12 cellular contexts compared by ENCODE assay signal in the genomic region with DNA sequence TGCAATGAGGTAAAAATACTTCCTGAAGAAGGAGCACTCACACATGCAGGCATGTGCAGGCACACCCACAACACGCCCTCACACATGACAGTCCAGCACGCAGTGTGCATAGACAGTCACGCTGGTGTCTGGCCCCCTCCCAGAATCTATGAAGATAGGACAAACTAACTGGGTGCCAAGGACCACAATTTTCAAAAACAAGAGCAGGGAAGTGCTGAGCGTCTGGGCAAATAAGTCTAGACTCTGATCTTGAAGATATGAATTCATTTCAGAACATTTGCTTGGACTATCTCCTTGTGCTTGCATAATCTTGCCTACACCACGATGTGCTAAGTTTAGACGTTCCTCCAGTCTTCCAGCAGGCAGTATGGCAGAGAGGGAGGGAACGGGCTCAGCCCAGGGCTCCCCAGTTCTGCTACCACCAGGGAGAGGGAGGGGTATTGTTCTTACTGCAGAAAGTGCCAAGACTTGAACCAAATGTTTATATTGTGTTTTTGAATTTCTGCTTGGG.
A peak's percentile ranks its signal among the peaks of the same experiment; 100 is the strongest.
DNase-seq lines count a peak whose midpoint lies in the region; ATAC-seq, FAIRE-seq and TF ChIP-seq lines count a peak whose summit lies in the region.
"Had no signal": no experiment of that assay in that cellular context is flagged by ENCODE, and none has a peak within 500 bp of the region (broad histone marks: within the 10 kb centered on the region; RNA-seq: fewer than 3 reads in every experiment).

No MANE protein-coding gene starts in this region.

- H3K4me2 ChIP-seq in HepG2 (ENCODE audit: low read depth, low read length) = no peak overlapping the region

- POLR2A ChIA-PET in HepG2 (lab: Yijun Ruan, JAX) = no interaction called here
- POLR2A ChIA-PET in CD8-positive, alpha-beta memory T cell (lab: Charles Lee) = no interaction called here

- TF ChIP-seq POLR2A in gastroesophageal sphincter (IDR thresholded peaks at IDR 0.05) (no peak), prostate gland (IDR thresholded peaks at IDR 0.05) (no peak), HepG2 (IDR thresholded peaks at IDR 0.05; ENCODE audit: insufficient read depth in 1 of 2, low read depth in 2 of 2, low read length in 2 of 2) (no peak)

- ATAC-seq in gastroesophageal sphincter (peak; percentile 90), HepG2 (no peak), HG02678 (IDR thresholded peaks at IDR 0.05; ENCODE audit: unreplicated experiment) (no peak)

- H3K27me3 Mint-ChIP-seq in CD8-positive, alpha-beta memory T cell = peaks cover 0 to 1% of the 10 kb centered on the region in 2 donors

- TF ChIP-seq CTCF in gastroesophageal sphincter (IDR thresholded peaks at IDR 0.05) = peak in 1 of 4 experiments; percentile 12
- TF ChIP-seq CTCF in prostate gland (IDR thresholded peaks at IDR 0.05) = no peak
- no peak for TF ChIP-seq CTCF in HepG2 (CRISPR knock-in tag; IDR thresholded peaks at IDR 0.05)

- no TSS peak for BruUV-seq in HepG2 (replicated peaks; lab: Mats Ljungman, UMichigan)

- CTCF ChIA-PET in HepG2 (lab: Yijun Ruan, JAX; ENCODE audit: low intra/inter-chr PET ratio, low total read pairs) = no interaction called here
- CTCF ChIA-PET in CD8-positive, alpha-beta memory T cell (lab: Charles Lee) = no interaction called here

- H2AFZ ChIP-seq in HepG2 (ENCODE audit: low read length) = no peak overlapping the region

- peak overlapping the region in 2 of 8 donors; percentile 42 to 50 for H3K27ac Mint-ChIP-seq in CD8-positive, alpha-beta memory T cell

- no peak for FAIRE-seq in HepG2 (lab: Jason Lieb, UNC)

- no peak for TF ChIP-seq RAD21 in HepG2 (CRISPR knock-in tag; IDR thresholded peaks at IDR 0.05)

- H3K4me3 Mint-ChIP-seq in CD8-positive, alpha-beta memory T cell = peak overlapping the region in 1 of 7 donors; percentile 37

- no peak for TF ChIP-seq EP300 in gastroesophageal sphincter (IDR thresholded peaks at IDR 0.05)
- TF ChIP-seq EP300 in HepG2 (IDR thresholded peaks at IDR 0.05; ENCODE audit: low read depth in 2 of 2, low read length in 2 of 2) = no peak
- no peak for TF ChIP-seq EP300 in HepG2 (CRISPR knock-in tag; IDR thresholded peaks at IDR 0.05; ENCODE audit: borderline replicate concordance)

- peak overlapping the region; percentile 54 for H3K4me3 ChIP-seq in adipocyte (ENCODE audit: low read length)
- H3K4me3 ChIP-seq in gastroesophageal sphincter = no peak overlapping the region
- H3K4me3 ChIP-seq in prostate gland = no peak overlapping the region
- no peak overlapping the region for H3K4me3 ChIP-seq in HepG2 (replicated peaks in 1 of 3; ENCODE audit: insufficient read depth in 1 of 3, low read depth in 2 of 3, low read length in 3 of 3)
- no peak overlapping the region for H3K4me3 ChIP-seq in CD8-positive, alpha-beta memory T cell (ENCODE audit: low read length)
- H3K4me3 ChIP-seq: adrenal gland had no signal

- no peaks in the 10 kb centered on the region for H3K36me3 Mint-ChIP-seq in CD8-positive, alpha-beta memory T cell

- no peaks in the 10 kb centered on the region for H4K20me1 ChIP-seq in HepG2 (ENCODE audit: insufficient read depth, low read length)

- H3K27ac ChIP-seq in gastroesophageal sphincter = peak overlapping the region; percentile 11 to 75 (median 66)
- H3K27ac ChIP-seq in prostate gland = peak overlapping the region; percentile 11 to 38
- H3K27ac ChIP-seq in HepG2 (ENCODE audit: extremely low read length, insufficient read depth, low read length) = no peak overlapping the region
- H3K27ac ChIP-seq in CD8-positive, alpha-beta memory T cell (ENCODE audit: low read depth, low read length) = no peak overlapping the region

- in situ Hi-C loops in HepG2 (cut with HindIII; ENCODE audit: extremely low pct_ligation_motif_present, low pct_unique_long_range_greater_than_20kb) = no loop called here

- H3K4me1 ChIP-seq in adipocyte (ENCODE audit: control insufficient read depth, insufficient read depth, low read length) (peaks cover 33% of the 10 kb centered on the region), gastroesophageal sphincter (peaks cover 0 to 29% (median 12%) of the 10 kb centered on the region in 3 donors), prostate gland (replicated peaks) (peaks cover 3% of the 10 kb centered on the region), HepG2 (ENCODE audit: insufficient read depth, low read length) (no peaks in the 10 kb centered on the region)
- peaks cover 22% of the 10 kb centered on the region for H3K4me1 ChIP-seq in CD8-positive, alpha-beta memory T cell (ENCODE audit: insufficient read depth, low read length)

- 38 to 56% methylated on average over 4 of the region's 7 CpGs for WGBS in gastroesophageal sphincter (ENCODE audit: low coverage in 1 of 2), 2 donors
- 14% methylated on average over 7 of the region's 7 CpGs for WGBS in prostate gland
- WGBS in HepG2 (ENCODE audit: low lambda C conversion rate) = 5% methylated on average over 5 of the region's 7 CpGs

- peak; percentile 22 for DNase-seq in AG08396 (ENCODE audit: low spot score)
- no peak for DNase-seq in adipocyte (ENCODE audit: low read depth)
- peak; percentile 97 for DNase-seq in prostate gland (ENCODE audit: low spot score)
- DNase-seq in HepG2 (ENCODE audit: low spot score) = no peak
- no peak for DNase-seq in CD8-positive, alpha-beta memory T cell
- no peak for DNase-seq in HPDE6-E6E7 (ENCODE audit: extremely low spot score)
- DNase-seq: adrenal gland, foreskin melanocyte, midbrain, SHP77 had no signal

- H3K36me3 ChIP-seq in adipocyte (ENCODE audit: control insufficient read depth, insufficient read depth, low read length, severe bottlenecking) (no peaks in the 10 kb centered on the region), gastroesophageal sphincter (no peaks in the 10 kb centered on the region), prostate gland (no peaks in the 10 kb centered on the region), HepG2 (replicated peaks in 1 of 2; ENCODE audit: control insufficient read depth in 1 of 2, insufficient read depth in 2 of 2, low read length in 2 of 2) (no peaks in the 10 kb centered on the region)
- H3K36me3 ChIP-seq in CD8-positive, alpha-beta memory T cell (ENCODE audit: insufficient read depth, low read length) = no peaks in the 10 kb centered on the region
- H3K36me3 ChIP-seq: adrenal gland had no signal

- H3K79me2 ChIP-seq in HepG2 (ENCODE audit: insufficient read depth, low read length) = no peaks in the 10 kb centered on the region

- intact Hi-C loops in prostate gland (cut with DNase I) (loop anchor here (2.0 to 10.0 kb wide), 3 partner anchors 221 to 593 kb away; partner anchors contain the start of gene KLF6), HepG2 (cut with micrococcal nuclease; ENCODE audit: unreplicated experiment) (no loop called here)

- no peaks in the 10 kb centered on the region for H3K27me3 ChIP-seq in adipocyte (replicated peaks; ENCODE audit: control insufficient read depth, insufficient read depth, low read length)
- H3K27me3 ChIP-seq in gastroesophageal sphincter = no peaks in the 10 kb centered on the region
- H3K27me3 ChIP-seq in prostate gland (replicated peaks; ENCODE audit: insufficient read depth) = no peaks in the 10 kb centered on the region
- H3K27me3 ChIP-seq in HepG2 (ENCODE audit: control insufficient read depth in 1 of 2, insufficient read depth in 2 of 2, low read length in 2 of 2) = peaks cover 2 to 23% of the 10 kb centered on the region in 2 experiments; a peak in 2 of 5 replicates
- H3K27me3 ChIP-seq in CD8-positive, alpha-beta memory T cell (ENCODE audit: insufficient read depth, low read length, poor library complexity, severe bottlenecking) = no peaks in the 10 kb centered on the region
- H3K27me3 ChIP-seq: adrenal gland had no signal

- no peaks in the 10 kb centered on the region for H3K9me3 Mint-ChIP-seq in CD8-positive, alpha-beta memory T cell

- H3K9ac ChIP-seq in adipocyte (ENCODE audit: low read length) = peak overlapping the region; percentile 47
- no peak overlapping the region for H3K9ac ChIP-seq in HepG2 (ENCODE audit: insufficient read depth, low read depth, low read length)

- H3K9me3 ChIP-seq in adipocyte (ENCODE audit: control insufficient read depth, low read length) (no peaks in the 10 kb centered on the region), gastroesophageal sphincter (no peaks in the 10 kb centered on the region), prostate gland (no peaks in the 10 kb centered on the region), HepG2 (ENCODE audit: low read length) (no peaks in the 10 kb centered on the region)
- no peaks in the 10 kb centered on the region for H3K9me3 ChIP-seq in CD8-positive, alpha-beta memory T cell (ENCODE audit: low read length)
- H3K9me3 ChIP-seq: adrenal gland had no signal

- peaks cover 19 to 39% (median 33%) of the 10 kb centered on the region in 3 donors for H3K4me1 Mint-ChIP-seq in CD8-positive, alpha-beta memory T cell

TF ChIP-seq in HepG2, 621 proteins besides CTCF, POLR2A, EP300 and RAD21:
- no peak for TF ChIP-seq STAG1 (CRISPR knock-in tag; IDR thresholded peaks at IDR 0.05)
- TF ChIP-seq, protein P1, sequence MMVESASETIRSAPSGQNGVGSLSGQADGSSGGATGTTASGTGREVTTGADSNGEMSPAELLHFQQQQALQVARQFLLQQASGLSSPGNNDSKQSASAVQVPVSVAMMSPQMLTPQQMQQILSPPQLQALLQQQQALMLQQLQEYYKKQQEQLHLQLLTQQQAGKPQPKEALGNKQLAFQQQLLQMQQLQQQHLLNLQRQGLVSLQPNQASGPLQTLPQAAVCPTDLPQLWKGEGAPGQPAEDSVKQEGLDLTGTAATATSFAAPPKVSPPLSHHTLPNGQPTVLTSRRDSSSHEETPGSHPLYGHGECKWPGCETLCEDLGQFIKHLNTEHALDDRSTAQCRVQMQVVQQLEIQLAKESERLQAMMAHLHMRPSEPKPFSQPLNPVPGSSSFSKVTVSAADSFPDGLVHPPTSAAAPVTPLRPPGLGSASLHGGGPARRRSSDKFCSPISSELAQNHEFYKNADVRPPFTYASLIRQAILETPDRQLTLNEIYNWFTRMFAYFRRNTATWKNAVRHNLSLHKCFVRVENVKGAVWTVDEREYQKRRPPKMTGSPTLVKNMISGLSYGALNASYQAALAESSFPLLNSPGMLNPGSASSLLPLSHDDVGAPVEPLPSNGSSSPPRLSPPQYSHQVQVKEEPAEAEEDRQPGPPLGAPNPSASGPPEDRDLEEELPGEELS (CRISPR knock-in tag; IDR thresholded peaks at IDR 0.05) = no peak
- TF ChIP-seq CC2D1A (CRISPR knock-in tag; IDR thresholded peaks at IDR 0.05) = no peak
- no peak for TF ChIP-seq SIN3A (IDR thresholded peaks at IDR 0.05; ENCODE audit: borderline replicate concordance, low read depth, low read length)
- TF ChIP-seq RCOR2 (CRISPR knock-in tag; IDR thresholded peaks at IDR 0.05) = no peak
- no peak for TF ChIP-seq BRF2 (CRISPR knock-in tag; IDR thresholded peaks at IDR 0.05)
TF ChIP-seq in HepG2: peak in this region for 0.

Comparison
In these comparisons a context has a peak if more than half of its experiments do, and no peak if none do; other contexts are left out.
1. DNase-seq: peak in AG08396 (single experiment) and prostate gland (single experiment); none in adipocyte (single experiment), HepG2 (single experiment), CD8-positive, alpha-beta memory T cell (0 of 5) and HPDE6-E6E7 (single experiment).
2. H3K27ac ChIP-seq: peak in gastroesophageal sphincter (4 of 4) and prostate gland (2 of 2); none in HepG2 (single experiment) and CD8-positive, alpha-beta memory T cell (single experiment).